Comparison of ENCODE assay signal across 7 cellular contexts in the genomic region with DNA sequence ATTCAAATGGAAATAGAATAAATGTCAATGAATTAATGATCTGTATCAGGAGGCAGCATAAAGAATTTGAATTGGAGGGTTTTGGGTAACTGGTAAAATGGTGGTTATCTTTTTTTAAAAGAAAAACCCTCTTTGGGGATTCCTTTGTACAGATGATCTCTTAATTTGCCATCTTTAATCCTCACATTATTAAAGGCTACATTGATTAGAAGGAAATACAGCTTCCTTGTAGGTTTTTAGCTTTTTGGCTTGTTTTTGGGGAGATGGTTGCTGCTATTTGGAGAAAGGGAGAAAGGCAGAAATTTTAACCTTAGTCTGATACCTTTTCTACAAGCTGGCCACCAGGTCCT. TPM values are rescaled to one million over a fixed set of nuclear protein-coding genes. Genes with fewer than 3 reads are reported as not detected.
DNase-seq lines count a peak whose midpoint lies in the region; ATAC-seq and TF ChIP-seq lines count a peak whose summit lies in the region.

No MANE protein-coding gene starts in this region.

- H3K4me3 ChIP-seq in HUES6 (ENCODE audit: low read depth, low read length): peak overlapping the region; percentile 79
- H3K4me3 ChIP-seq in iPS-18c (ENCODE audit: insufficient read depth, low read depth, low read length): peak overlapping the region; percentile 86; the same call in 1 of the 2 replicates

- no peak for DNase-seq in activated CD8-positive, alpha-beta T cell treated with anti-CD3 and anti-CD28 coated beads for 36 hours
- DNase-seq in stimulated activated naive B cell treated with anti-CD40 and anti-IgM and Interleukin-4, amounts not matched to agents 10 μg/mL and 1 μg/mL and 100 μg/mL, for 72 hours: no peak
- DNase-seq in kidney tubule cell (ENCODE audit: low spot score): no peak
- no peak for DNase-seq in NAMALWA (ENCODE audit: low spot score)

- no peaks in the 10 kb centered on the region for H3K9me3 Mint-ChIP-seq in activated CD8-positive, alpha-beta T cell treated with anti-CD3 and anti-CD28 coated beads for 36 hours
- H3K9me3 Mint-ChIP-seq in stimulated activated naive B cell treated with anti-CD40 and anti-IgM and Interleukin-4, amounts not matched to agents 10 μg/mL and 1 μg/mL and 100 μg/mL, for 72 hours: no peaks in the 10 kb centered on the region

- POLR2A ChIA-PET in activated CD8-positive, alpha-beta T cell treated with anti-CD3 and anti-CD28 coated beads for 36 hours (lab: Charles Lee): interaction anchor here (0.6 to 2.7 kb wide), 11 partner anchors 9 to 248 kb away, joined by 3 to 27 read pairs (median 4); no protein-coding TSS in a partner anchor

- peak overlapping the region; percentile 89 for H3K27ac ChIP-seq in HUES6 (ENCODE audit: low read depth, low read length)

- TF ChIP-seq CTCF in activated CD8-positive, alpha-beta T cell treated with anti-CD3 and anti-CD28 coated beads for 36 hours (IDR thresholded peaks at IDR 0.05): no peak

- H3K27ac Mint-ChIP-seq in activated CD8-positive, alpha-beta T cell treated with anti-CD3 and anti-CD28 coated beads for 36 hours: peak overlapping the region; percentile 98
- H3K27ac Mint-ChIP-seq in stimulated activated naive B cell treated with anti-CD40 and anti-IgM and Interleukin-4, amounts not matched to agents 10 μg/mL and 1 μg/mL and 100 μg/mL, for 72 hours: peak overlapping the region; percentile 94

- H3K9me3 ChIP-seq in HUES6 (ENCODE audit: control insufficient read depth, insufficient read depth, low read depth, low read length) (no peaks in the 10 kb centered on the region), iPS-18c (ENCODE audit: control insufficient read depth, insufficient read depth, low read length) (no peaks in the 10 kb centered on the region)

- H3K36me3 Mint-ChIP-seq in activated CD8-positive, alpha-beta T cell treated with anti-CD3 and anti-CD28 coated beads for 36 hours (ENCODE audit: low read depth): peaks cover 7% of the 10 kb centered on the region
- peaks cover 0 to 6% of the 10 kb centered on the region in 2 donors for H3K36me3 Mint-ChIP-seq in stimulated activated naive B cell treated with anti-CD40 and anti-IgM and Interleukin-4, amounts not matched to agents 10 μg/mL and 1 μg/mL and 100 μg/mL, for 72 hours

- peak overlapping the region; percentile 61 for H3K9ac ChIP-seq in HUES6 (ENCODE audit: low read length)

- ATAC-seq in activated CD8-positive, alpha-beta T cell treated with anti-CD3 and anti-CD28 coated beads for 36 hours: no peak
- no peak for ATAC-seq in stimulated activated naive B cell treated with anti-CD40 and anti-IgM and Interleukin-4, amounts not matched to agents 10 μg/mL and 1 μg/mL and 100 μg/mL, for 72 hours (replicated peaks)
- ATAC-seq in HG02884 (IDR thresholded peaks at IDR 0.05; ENCODE audit: unreplicated experiment): no peak

- no peaks in the 10 kb centered on the region for H3K27me3 ChIP-seq in HUES6 (ENCODE audit: control insufficient read depth, insufficient read depth, low read length)

- no peaks in the 10 kb centered on the region for H3K27me3 Mint-ChIP-seq in activated CD8-positive, alpha-beta T cell treated with anti-CD3 and anti-CD28 coated beads for 36 hours
- H3K27me3 Mint-ChIP-seq in stimulated activated naive B cell treated with anti-CD40 and anti-IgM and Interleukin-4, amounts not matched to agents 10 μg/mL and 1 μg/mL and 100 μg/mL, for 72 hours: no peaks in the 10 kb centered on the region

- no peaks in the 10 kb centered on the region for H3K36me3 ChIP-seq in HUES6 (ENCODE audit: control insufficient read depth, insufficient read depth, low read length)

- peaks cover 50% of the 10 kb centered on the region for H3K4me1 Mint-ChIP-seq in activated CD8-positive, alpha-beta T cell treated with anti-CD3 and anti-CD28 coated beads for 36 hours (ENCODE audit: low read depth)
- peaks cover 44 to 62% of the 10 kb centered on the region in 2 donors for H3K4me1 Mint-ChIP-seq in stimulated activated naive B cell treated with anti-CD40 and anti-IgM and Interleukin-4, amounts not matched to agents 10 μg/mL and 1 μg/mL and 100 μg/mL, for 72 hours

- peak overlapping the region; percentile 85 for H3K4me3 Mint-ChIP-seq in activated CD8-positive, alpha-beta T cell treated with anti-CD3 and anti-CD28 coated beads for 36 hours
- peak overlapping the region; percentile 94 to 95 for H3K4me3 Mint-ChIP-seq in stimulated activated naive B cell treated with anti-CD40 and anti-IgM and Interleukin-4, amounts not matched to agents 10 μg/mL and 1 μg/mL and 100 μg/mL, for 72 hours

- H3K4me1 ChIP-seq in HUES6 (ENCODE audit: control insufficient read depth, insufficient read depth, low read length): peaks cover 28% of the 10 kb centered on the region

- intact Hi-C loops in activated CD8-positive, alpha-beta T cell treated with anti-CD3 and anti-CD28 coated beads for 36 hours (cut with micrococcal nuclease): loop anchor here (5.0 to 10.0 kb wide), 3 partner anchors 63 to 304 kb away; partner anchors contain the start of gene ZNF24

- CTCF ChIA-PET in activated CD8-positive, alpha-beta T cell treated with anti-CD3 and anti-CD28 coated beads for 36 hours (lab: Charles Lee): interaction anchor here (0.7 to 3.7 kb wide), 5 partner anchors 10 to 103 kb away, joined by 3 to 69 read pairs (median 3); no protein-coding TSS in a partner anchor

RNA-seq across cellular contexts. Expression of gene MAPRE2, which starts 0.6 kb away (rescaled TPM):
- total RNA-seq in activated CD8-positive, alpha-beta T cell treated with anti-CD3 and anti-CD28 coated beads for 36 hours: 10 to 100 TPM; 70.7 to 72.7 TPM
